ENCODE assay signal across 1 cellular context in the genomic region with DNA sequence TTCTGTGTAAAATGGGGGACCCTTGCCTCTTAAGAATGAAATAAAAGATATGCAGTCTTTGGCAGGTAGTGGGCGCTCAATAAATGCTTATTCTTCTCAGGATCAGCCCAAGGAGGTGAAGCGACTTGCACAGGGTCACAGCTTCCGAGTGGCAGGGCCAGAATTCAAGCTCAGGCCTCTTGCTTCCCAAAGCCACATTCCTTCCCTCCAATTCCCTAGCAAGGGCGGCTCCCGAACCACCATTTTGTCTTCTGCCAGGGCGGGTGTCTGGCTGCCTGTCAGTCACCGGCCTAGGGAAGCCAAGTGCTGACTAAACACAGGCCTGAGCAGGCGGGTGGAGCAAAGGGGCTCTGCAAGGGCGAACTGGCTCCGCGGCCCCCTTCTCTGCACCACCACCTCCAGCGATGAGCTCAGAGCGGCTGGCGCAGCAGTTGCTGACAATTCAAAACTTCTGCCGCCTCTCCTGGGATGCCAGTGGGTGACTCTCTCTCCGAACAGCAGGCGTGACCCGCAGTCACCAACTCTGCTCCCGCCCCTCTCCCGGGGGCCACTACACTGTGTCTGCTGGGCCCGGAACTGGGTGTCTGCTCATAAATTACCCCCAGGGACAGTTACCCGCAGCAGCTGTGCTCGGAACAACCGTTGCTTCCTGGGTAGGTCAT.
A peak's percentile ranks its signal among the peaks of the same experiment; 100 is the strongest.
TF ChIP-seq lines count a peak whose summit lies in the region.

No MANE protein-coding gene starts in this region.

TF ChIP-seq in HepG2, 621 proteins besides CTCF, POLR2A, EP300 and RAD21:
- TF ChIP-seq ZNF431 (CRISPR knock-in tag; IDR thresholded peaks at IDR 0.05; ENCODE audit: borderline replicate concordance, low read depth) (no peak), ATF7-NPFF (CRISPR knock-in tag; IDR thresholded peaks at IDR 0.05; ENCODE audit: low read depth) (no peak), ZNF207 (IDR thresholded peaks at IDR 0.05; ENCODE audit: borderline replicate concordance) (no peak), ZNF382 (CRISPR knock-in tag; IDR thresholded peaks at IDR 0.05; ENCODE audit: borderline replicate concordance) (no peak), ZBTB21 (CRISPR knock-in tag; IDR thresholded peaks at IDR 0.05) (no peak), AGO2 (optimal IDR thresholded peaks at IDR 0.05; ENCODE audit: low read depth, low read length) (peak; percentile 81), ZMYM3 (CRISPR knock-in tag; IDR thresholded peaks at IDR 0.05) (no peak), PHF21A (CRISPR knock-in tag; IDR thresholded peaks at IDR 0.05) (no peak), STAG1 (CRISPR knock-in tag; IDR thresholded peaks at IDR 0.05) (peak; percentile 18; the same call in 1 of the 2 replicates), ZNF557 (CRISPR knock-in tag; IDR thresholded peaks at IDR 0.05) (no peak)
- TF ChIP-seq, protein P1, sequence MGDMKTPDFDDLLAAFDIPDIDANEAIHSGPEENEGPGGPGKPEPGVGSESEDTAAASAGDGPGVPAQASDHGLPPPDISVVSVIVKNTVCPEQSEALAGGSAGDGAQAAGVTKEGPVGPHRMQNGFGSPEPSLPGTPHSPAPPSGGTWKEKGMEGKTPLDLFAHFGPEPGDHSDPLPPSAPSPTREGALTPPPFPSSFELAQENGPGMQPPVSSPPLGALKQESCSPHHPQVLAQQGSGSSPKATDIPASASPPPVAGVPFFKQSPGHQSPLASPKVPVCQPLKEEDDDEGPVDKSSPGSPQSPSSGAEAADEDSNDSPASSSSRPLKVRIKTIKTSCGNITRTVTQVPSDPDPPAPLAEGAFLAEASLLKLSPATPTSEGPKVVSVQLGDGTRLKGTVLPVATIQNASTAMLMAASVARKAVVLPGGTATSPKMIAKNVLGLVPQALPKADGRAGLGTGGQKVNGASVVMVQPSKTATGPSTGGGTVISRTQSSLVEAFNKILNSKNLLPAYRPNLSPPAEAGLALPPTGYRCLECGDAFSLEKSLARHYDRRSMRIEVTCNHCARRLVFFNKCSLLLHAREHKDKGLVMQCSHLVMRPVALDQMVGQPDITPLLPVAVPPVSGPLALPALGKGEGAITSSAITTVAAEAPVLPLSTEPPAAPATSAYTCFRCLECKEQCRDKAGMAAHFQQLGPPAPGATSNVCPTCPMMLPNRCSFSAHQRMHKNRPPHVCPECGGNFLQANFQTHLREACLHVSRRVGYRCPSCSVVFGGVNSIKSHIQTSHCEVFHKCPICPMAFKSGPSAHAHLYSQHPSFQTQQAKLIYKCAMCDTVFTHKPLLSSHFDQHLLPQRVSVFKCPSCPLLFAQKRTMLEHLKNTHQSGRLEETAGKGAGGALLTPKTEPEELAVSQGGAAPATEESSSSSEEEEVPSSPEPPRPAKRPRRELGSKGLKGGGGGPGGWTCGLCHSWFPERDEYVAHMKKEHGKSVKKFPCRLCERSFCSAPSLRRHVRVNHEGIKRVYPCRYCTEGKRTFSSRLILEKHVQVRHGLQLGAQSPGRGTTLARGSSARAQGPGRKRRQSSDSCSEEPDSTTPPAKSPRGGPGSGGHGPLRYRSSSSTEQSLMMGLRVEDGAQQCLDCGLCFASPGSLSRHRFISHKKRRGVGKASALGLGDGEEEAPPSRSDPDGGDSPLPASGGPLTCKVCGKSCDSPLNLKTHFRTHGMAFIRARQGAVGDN (CRISPR knock-in tag; IDR thresholded peaks at IDR 0.05) = no peak
- TF ChIP-seq, protein P2, sequence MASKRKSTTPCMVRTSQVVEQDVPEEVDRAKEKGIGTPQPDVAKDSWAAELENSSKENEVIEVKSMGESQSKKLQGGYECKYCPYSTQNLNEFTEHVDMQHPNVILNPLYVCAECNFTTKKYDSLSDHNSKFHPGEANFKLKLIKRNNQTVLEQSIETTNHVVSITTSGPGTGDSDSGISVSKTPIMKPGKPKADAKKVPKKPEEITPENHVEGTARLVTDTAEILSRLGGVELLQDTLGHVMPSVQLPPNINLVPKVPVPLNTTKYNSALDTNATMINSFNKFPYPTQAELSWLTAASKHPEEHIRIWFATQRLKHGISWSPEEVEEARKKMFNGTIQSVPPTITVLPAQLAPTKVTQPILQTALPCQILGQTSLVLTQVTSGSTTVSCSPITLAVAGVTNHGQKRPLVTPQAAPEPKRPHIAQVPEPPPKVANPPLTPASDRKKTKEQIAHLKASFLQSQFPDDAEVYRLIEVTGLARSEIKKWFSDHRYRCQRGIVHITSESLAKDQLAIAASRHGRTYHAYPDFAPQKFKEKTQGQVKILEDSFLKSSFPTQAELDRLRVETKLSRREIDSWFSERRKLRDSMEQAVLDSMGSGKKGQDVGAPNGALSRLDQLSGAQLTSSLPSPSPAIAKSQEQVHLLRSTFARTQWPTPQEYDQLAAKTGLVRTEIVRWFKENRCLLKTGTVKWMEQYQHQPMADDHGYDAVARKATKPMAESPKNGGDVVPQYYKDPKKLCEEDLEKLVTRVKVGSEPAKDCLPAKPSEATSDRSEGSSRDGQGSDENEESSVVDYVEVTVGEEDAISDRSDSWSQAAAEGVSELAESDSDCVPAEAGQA (IDR thresholded peaks at IDR 0.05; ENCODE audit: low read depth) = no peak
- TF ChIP-seq, protein P2 (CRISPR knock-in tag; IDR thresholded peaks at IDR 0.05; ENCODE audit: borderline replicate concordance) = no peak
- TF ChIP-seq, protein P3, sequence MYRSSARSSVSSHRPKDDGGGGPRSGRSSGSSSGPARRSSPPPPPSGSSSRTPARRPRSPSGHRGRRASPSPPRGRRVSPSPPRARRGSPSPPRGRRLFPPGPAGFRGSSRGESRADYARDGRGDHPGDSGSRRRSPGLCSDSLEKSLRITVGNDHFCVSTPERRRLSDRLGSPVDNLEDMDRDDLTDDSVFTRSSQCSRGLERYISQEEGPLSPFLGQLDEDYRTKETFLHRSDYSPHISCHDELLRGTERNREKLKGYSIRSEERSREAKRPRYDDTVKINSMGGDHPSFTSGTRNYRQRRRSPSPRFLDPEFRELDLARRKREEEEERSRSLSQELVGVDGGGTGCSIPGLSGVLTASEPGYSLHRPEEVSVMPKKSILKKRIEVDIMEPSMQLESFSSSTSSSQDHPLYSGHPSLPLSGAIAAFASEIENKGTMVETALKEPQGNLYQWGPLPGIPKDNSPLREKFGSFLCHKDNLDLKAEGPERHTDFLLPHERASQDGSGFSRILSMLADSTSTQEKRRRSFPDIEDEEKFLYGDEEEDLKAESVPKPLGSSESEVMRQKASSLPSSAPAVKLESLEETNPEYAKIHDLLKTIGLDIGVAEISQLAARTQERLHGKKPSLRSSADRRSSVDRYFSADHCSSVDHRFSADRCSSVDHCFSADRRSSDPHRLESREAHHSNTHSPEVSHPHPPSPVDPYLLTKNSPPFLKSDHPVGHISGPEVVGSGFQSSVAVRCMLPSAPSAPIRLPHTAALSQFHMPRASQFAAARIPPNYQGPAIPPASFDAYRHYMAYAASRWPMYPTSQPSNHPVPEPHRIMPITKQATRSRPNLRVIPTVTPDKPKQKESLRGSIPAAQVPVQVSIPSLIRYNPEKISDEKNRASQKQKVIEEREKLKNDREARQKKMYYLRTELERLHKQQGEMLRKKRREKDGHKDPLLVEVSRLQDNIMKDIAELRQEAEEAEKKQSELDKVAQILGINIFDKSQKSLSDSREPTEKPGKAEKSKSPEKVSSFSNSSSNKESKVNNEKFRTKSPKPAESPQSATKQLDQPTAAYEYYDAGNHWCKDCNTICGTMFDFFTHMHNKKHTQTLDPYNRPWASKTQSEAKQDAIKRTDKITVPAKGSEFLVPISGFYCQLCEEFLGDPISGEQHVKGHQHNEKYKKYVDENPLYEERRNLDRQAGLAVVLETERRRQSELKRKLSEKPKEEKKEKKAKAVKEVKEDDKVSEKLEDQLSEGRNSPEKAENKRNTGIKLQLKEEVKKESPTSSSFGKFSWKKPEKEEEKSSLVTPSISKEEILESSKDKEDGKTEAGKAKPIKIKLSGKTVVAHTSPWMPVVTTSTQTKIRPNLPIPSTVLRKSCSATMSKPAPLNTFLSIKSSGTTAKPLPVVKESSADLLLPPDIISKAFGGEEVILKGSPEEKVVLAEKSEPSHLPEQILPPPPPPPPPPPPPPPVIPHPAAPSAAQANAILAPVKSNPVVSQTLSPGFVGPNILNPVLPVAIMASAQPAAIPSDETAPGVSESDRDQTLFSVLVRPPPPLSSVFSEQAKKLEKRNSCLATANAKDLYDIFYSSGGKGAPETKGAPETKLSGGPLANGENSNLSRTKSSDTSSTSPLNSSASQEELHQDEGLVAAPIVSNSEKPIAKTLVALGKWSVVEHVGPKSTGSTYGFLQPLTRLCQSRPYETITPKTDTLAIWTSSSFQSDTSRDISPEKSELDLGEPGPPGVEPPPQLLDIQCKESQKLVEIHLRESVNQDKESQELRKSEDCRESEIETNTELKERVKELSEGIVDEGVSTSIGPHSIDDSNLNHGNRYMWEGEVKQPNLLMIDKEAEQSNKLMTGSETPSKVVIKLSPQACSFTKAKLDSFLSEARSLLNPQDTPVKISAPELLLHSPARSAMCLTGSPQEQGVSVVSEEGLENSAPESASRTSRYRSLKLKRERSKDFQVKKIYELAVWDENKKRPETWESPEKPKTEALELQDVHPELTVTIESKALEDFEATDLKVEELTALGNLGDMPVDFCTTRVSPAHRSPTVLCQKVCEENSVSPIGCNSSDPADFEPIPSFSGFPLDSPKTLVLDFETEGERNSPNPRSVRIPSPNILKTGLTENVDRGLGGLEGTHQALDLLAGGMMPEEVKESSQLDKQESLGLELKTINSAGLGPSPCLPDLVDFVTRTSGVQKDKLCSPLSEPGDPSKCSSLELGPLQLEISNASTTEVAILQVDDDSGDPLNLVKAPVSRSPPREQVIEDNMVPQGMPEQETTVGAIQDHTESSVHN (CRISPR knock-in tag; IDR thresholded peaks at IDR 0.05) = no peak
- TF ChIP-seq, protein P4, sequence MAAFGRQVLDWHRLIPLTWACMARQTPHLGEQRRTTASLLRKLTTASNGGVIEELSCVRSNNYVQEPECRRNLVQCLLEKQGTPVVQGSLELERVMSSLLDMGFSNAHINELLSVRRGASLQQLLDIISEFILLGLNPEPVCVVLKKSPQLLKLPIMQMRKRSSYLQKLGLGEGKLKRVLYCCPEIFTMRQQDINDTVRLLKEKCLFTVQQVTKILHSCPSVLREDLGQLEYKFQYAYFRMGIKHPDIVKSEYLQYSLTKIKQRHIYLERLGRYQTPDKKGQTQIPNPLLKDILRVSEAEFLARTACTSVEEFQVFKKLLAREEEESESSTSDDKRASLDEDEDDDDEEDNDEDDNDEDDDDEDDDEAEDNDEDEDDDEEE (CRISPR knock-in tag; IDR thresholded peaks at IDR 0.05) = no peak
- TF ChIP-seq, protein P5, sequence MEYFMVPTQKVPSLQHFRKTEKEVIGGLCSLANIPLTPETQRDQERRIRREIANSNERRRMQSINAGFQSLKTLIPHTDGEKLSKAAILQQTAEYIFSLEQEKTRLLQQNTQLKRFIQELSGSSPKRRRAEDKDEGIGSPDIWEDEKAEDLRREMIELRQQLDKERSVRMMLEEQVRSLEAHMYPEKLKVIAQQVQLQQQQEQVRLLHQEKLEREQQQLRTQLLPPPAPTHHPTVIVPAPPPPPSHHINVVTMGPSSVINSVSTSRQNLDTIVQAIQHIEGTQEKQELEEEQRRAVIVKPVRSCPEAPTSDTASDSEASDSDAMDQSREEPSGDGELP (IDR thresholded peaks at IDR 0.05; ENCODE audit: borderline replicate concordance, low read depth) = no peak
